8 cellular contexts compared by ENCODE assay signal in genomic region chr14:51989293-51990234, GRCh38. TPM values are rescaled to one million over a fixed set of nuclear protein-coding genes. Genes with fewer than 3 reads are reported as not detected.
A peak's percentile ranks its signal among the peaks of the same experiment; 100 is the strongest.
DNase-seq lines count a peak whose midpoint lies in the region; ATAC-seq and TF ChIP-seq lines count a peak whose summit lies in the region.

Gene RTRAF (plus strand): TSS chr14:51989546. CDS start chr14:51989640, 94 bp downstream.

- H3K9me3 Mint-ChIP-seq in Caco-2 (ENCODE audit: unreplicated experiment) (no peaks in the 10 kb centered on the region), mesothelial cell of epicardium (no peaks in the 10 kb centered on the region)

- H3K36me3 ChIP-seq in Caco-2 (ENCODE audit: control insufficient read depth, insufficient read depth, low read length) (no peaks in the 10 kb centered on the region; the same call in 1 of the 2 replicates), NT2/D1 (ENCODE audit: insufficient read depth, insufficient read length, low read length) (peaks cover 31% of the 10 kb centered on the region)

- peak; percentile 92 to 95 for DNase-seq in Caco-2
- peak in 73 of 76 experiments; percentile 22 to 92 (median 81) for DNase-seq in HUDEP-2 (lab: John Stamatoyannopoulos, UW; ENCODE audit: unreplicated experiment in 76 of 76)
- DNase-seq in NT2/D1 (ENCODE audit: low read depth, low spot score): peak; percentile 85
- DNase-seq in activated CD8-positive, alpha-beta memory T cell treated with anti-CD3 and anti-CD28 coated beads, Interleukin-2, amount 50 U/mL, for 24 hours (ENCODE audit: extremely low read depth): peak; percentile 77
- peak; percentile 92 to 94 for DNase-seq in mesothelial cell of epicardium (ENCODE audit: low spot score in 2 of 2, unreplicated experiment in 2 of 2)
- peak; percentile 85 to 89 for DNase-seq in stimulated activated CD8-positive, alpha-beta memory T cell treated with anti-CD3 and anti-CD28 coated beads, Interleukin-15, amount 100 ng/mL, for 48 hours (ENCODE audit: low read depth in 2 of 2)

- H3K4me1 Mint-ChIP-seq in Caco-2 (ENCODE audit: low read depth, unreplicated experiment) (peaks cover 15% of the 10 kb centered on the region), mesothelial cell of epicardium (peaks cover 19% of the 10 kb centered on the region)

- H3K36me3 Mint-ChIP-seq in Caco-2 (ENCODE audit: insufficient read depth, unreplicated experiment) (peaks cover 28% of the 10 kb centered on the region), mesothelial cell of epicardium (peaks cover 13% of the 10 kb centered on the region)

- in situ Hi-C loops in endometrial microvascular endothelial cells (cut with HindIII; ENCODE audit: inconsistent ontology term, low pct_unique_long_range_greater_than_20kb, low sequenced_read_pairs): no loop called here

- H3K4me1 ChIP-seq in Caco-2: peaks cover 14% of the 10 kb centered on the region; the same call in 1 of the 2 replicates
- H3K4me1 ChIP-seq in NT2/D1 (ENCODE audit: insufficient read depth, insufficient read length): no peaks in the 10 kb centered on the region

- H3K9me3 ChIP-seq in Caco-2 (no peaks in the 10 kb centered on the region), NT2/D1 (ENCODE audit: insufficient read depth, low read length) (no peaks in the 10 kb centered on the region)

- H3K4me3 Mint-ChIP-seq in Caco-2 (ENCODE audit: unreplicated experiment): peak within 1 kb of the TSS; percentile 89
- H3K4me3 Mint-ChIP-seq in mesothelial cell of epicardium: peak within 1 kb of the TSS; percentile 89

- ATAC-seq in GM21381 (IDR thresholded peaks at IDR 0.05; ENCODE audit: unreplicated experiment): peak; percentile 95

- no TSS peak for BruUV-seq in Caco-2 (replicated peaks; lab: Mats Ljungman, UMichigan)

- H3K27me3 ChIP-seq in Caco-2 (replicated peaks; ENCODE audit: control insufficient read depth, insufficient read depth, low read length): no peaks in the 10 kb centered on the region
- no peaks in the 10 kb centered on the region for H3K27me3 ChIP-seq in NT2/D1 (ENCODE audit: insufficient read depth, insufficient read length)

- intact Hi-C loops in Caco-2 (cut with micrococcal nuclease; ENCODE audit: unreplicated experiment): loop anchor here (10.0 kb wide), 1 partner anchor 335 kb away; the partner anchor contains the start of gene FRMD6

- POLR2A ChIA-PET in Caco-2 (lab: Charles Lee): no interaction called here

- peak within 1 kb of the TSS; percentile 92 for H3K9ac ChIP-seq in NT2/D1 (ENCODE audit: insufficient read length, low read depth)

- TF ChIP-seq CTCF in Caco-2 (IDR thresholded peaks at IDR 0.05; ENCODE audit: insufficient read depth in 1 of 2, low read depth in 1 of 2, low read length in 1 of 2, severe bottlenecking in 1 of 2, unreplicated experiment in 1 of 2): no peak
- TF ChIP-seq CTCF in mesothelial cell of epicardium (IDR thresholded peaks at IDR 0.05; ENCODE audit: unreplicated experiment): no peak

- no peaks in the 10 kb centered on the region for H3K27me3 Mint-ChIP-seq in Caco-2 (ENCODE audit: insufficient read depth, unreplicated experiment)
- peaks cover 11% of the 10 kb centered on the region for H3K27me3 Mint-ChIP-seq in mesothelial cell of epicardium (ENCODE audit: low read depth)

- CTCF ChIA-PET in Caco-2 (lab: Charles Lee): interaction anchor here (1.0 kb wide), 1 partner anchor 11 kb away, joined by 5 read pairs; no protein-coding TSS in a partner anchor

- H3K27ac Mint-ChIP-seq in Caco-2 (ENCODE audit: unreplicated experiment) (peak within 1 kb of the TSS; percentile 78), mesothelial cell of epicardium (peak within 1 kb of the TSS; percentile 95)

- H3K4me3 ChIP-seq in Caco-2 (ENCODE audit: low read depth, low read length) (peak within 1 kb of the TSS; percentile 90), NT2/D1 (ENCODE audit: insufficient read length, low read depth) (peak within 1 kb of the TSS; percentile 85)

RNA-seq across cellular contexts. Expression of gene RTRAF, which starts in this region (rescaled TPM):
- 217 and 223 TPM in 2 replicates for total RNA-seq in Caco-2 (2022)
- 110 TPM for total RNA-seq in endometrial microvascular endothelial cells (ENCODE audit: inconsistent ontology term)
- 183 to 197 TPM (median 193 TPM) in 3 replicates for total RNA-seq in mesothelial cell of epicardium

Comparison
In these comparisons a context has a peak if more than half of its experiments do, and no peak if none do; other contexts are left out.
1. Peak in every context shown above with its lines: DNase-seq, ATAC-seq and H3K4me3 ChIP-seq.